Comparison of ENCODE assay signal across 9 cellular contexts in the genomic region with DNA sequence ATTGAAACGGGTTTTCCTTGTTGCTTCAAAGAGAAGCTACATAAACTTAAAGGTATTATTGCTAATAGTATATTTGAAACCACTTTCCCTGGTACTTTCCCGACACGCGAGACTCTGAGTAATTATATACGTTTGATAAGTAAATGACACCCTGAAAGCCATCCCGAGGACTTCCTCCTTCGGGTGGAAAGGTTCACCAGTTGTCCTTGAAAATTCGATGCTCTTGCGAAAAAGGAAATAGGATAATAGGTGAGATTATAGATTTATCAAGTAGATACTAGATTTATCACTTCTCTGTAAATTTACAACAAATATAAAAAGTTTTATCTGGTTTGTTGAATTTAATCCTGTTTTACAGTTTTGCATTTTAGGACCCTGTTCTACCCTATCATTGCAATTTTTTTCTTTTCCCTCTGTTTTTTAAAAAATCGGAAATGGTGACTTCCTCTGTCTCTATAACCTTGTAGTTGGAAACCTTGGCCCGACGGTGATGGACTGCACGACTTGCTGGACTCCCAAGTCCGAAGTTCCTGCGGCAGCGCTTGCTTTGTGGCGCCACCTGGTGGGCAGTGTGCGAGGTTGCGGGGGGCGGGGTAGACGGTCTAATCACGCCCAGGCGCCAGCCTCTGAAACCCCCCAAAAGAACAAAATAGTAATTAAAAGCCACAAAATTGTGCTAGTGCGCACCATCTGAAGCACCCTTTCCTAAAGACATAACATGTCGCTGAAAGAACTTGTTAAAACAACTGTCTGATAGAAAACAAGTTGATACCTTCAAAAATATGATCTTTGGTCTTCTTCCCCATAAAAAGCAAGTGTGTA. TPM values are rescaled to one million over a fixed set of nuclear protein-coding genes. Genes with fewer than 3 reads are reported as not detected.
DNase-seq lines count a peak whose midpoint lies in the region; ATAC-seq and TF ChIP-seq lines count a peak whose summit lies in the region.
"Had no signal": no experiment of that assay in that cellular context is flagged by ENCODE, and none has a peak within 500 bp of the region (broad histone marks: within the 10 kb centered on the region; RNA-seq: fewer than 3 reads in every experiment).

No MANE protein-coding gene starts in this region.

- H3K14ac ChIP-seq in trophoblast cell (ENCODE audit: low read length): no peak overlapping the region

- H3K4me3 ChIP-seq in trophoblast cell (ENCODE audit: low read depth, low read length): no peak overlapping the region

- peaks cover 8% of the 10 kb centered on the region for H3K27me3 ChIP-seq in trophoblast cell (ENCODE audit: insufficient read depth, low read length)

- intact Hi-C loops in activated naive CD4-positive, alpha-beta T cell treated with anti-CD3 and anti-CD28 coated beads for 36 hours (cut with micrococcal nuclease): loop anchor here (1.0 to 10.0 kb wide), 15 partner anchors 8 to 1175 kb away; a partner anchor contains a TSS

- no peaks in the 10 kb centered on the region for H3K9me3 Mint-ChIP-seq in activated naive CD4-positive, alpha-beta T cell treated with anti-CD3 and anti-CD28 coated beads for 36 hours

- no peak overlapping the region for H2BK12ac ChIP-seq in trophoblast cell (ENCODE audit: low read length)

- no peak overlapping the region for H2BK5ac ChIP-seq in trophoblast cell (ENCODE audit: low read depth, low read length, poor library complexity)

- H3K27me3 Mint-ChIP-seq in activated naive CD4-positive, alpha-beta T cell treated with anti-CD3 and anti-CD28 coated beads for 36 hours (ENCODE audit: low read depth): peaks cover 75% of the 10 kb centered on the region

- peak overlapping the region; percentile 20 for H3K4me2 ChIP-seq in trophoblast cell (ENCODE audit: low read length)

- no peak overlapping the region for H3K4ac ChIP-seq in trophoblast cell (ENCODE audit: low read depth, low read length)

- no peaks in the 10 kb centered on the region for H3K36me3 Mint-ChIP-seq in activated naive CD4-positive, alpha-beta T cell treated with anti-CD3 and anti-CD28 coated beads for 36 hours (ENCODE audit: low read depth)

- peak overlapping the region; percentile 76 for H3K4me3 Mint-ChIP-seq in activated naive CD4-positive, alpha-beta T cell treated with anti-CD3 and anti-CD28 coated beads for 36 hours

- TF ChIP-seq EP300 in Ishikawa (IDR thresholded peaks at IDR 0.05; ENCODE audit: borderline replicate concordance): no peak

- H3K9me3 ChIP-seq in trophoblast cell (ENCODE audit: insufficient read depth, low read depth, low read length): no peaks in the 10 kb centered on the region

- peaks cover 14 to 16% of the 10 kb centered on the region in 2 experiments for H3K36me3 ChIP-seq in trophoblast cell (ENCODE audit: control insufficient read depth in 1 of 2, insufficient read depth in 2 of 2, low read length in 2 of 2)

- no peak overlapping the region for H2AK5ac ChIP-seq in trophoblast cell (ENCODE audit: low read length)

- TF ChIP-seq RAD21 in Ishikawa (IDR thresholded peaks at IDR 0.05; ENCODE audit: low read depth): peak; percentile 99

- no peak overlapping the region for H3K9ac ChIP-seq in trophoblast cell (ENCODE audit: low read length)

- no peak overlapping the region for H4K12ac ChIP-seq in trophoblast cell (ENCODE audit: low read depth, low read length)

- no peak overlapping the region for H4K91ac ChIP-seq in trophoblast cell (ENCODE audit: low read depth, low read length)

- DNase-seq in DMS153 treated with DMSO at 0.1 percent for 48 hours (lab: John Stamatoyannopoulos, UW; ENCODE audit: unreplicated experiment) (peak; percentile 62), RWPE1 (ENCODE audit: low spot score) (peak; percentile 86), germinal center (ENCODE audit: low spot score) (peak; percentile 77), trophoblast cell (peak; percentile 79 to 95)
- peak; percentile 86 for DNase-seq in activated naive CD4-positive, alpha-beta T cell treated with anti-CD3 and anti-CD28 coated beads for 36 hours

- H3K27ac Mint-ChIP-seq in activated naive CD4-positive, alpha-beta T cell treated with anti-CD3 and anti-CD28 coated beads for 36 hours: no peak overlapping the region

- H3K27ac ChIP-seq in RWPE1: no peak overlapping the region
- no peak overlapping the region for H3K27ac ChIP-seq in trophoblast cell (ENCODE audit: low read depth, low read length)
- H3K27ac ChIP-seq: epithelial cell of prostate had no signal

- CTCF ChIA-PET in RWPE1 (lab: Yijun Ruan, JAX): interaction anchor here (0.6 to 1.1 kb wide), 6 partner anchors 10 to 390 kb away, joined by 3 to 7 read pairs (median 4); no protein-coding TSS in a partner anchor
- CTCF ChIA-PET in activated naive CD4-positive, alpha-beta T cell treated with anti-CD3 and anti-CD28 coated beads for 36 hours (lab: Charles Lee): interaction anchor here (0.7 to 3.2 kb wide), 18 partner anchors 13 to 505 kb away, joined by 3 to 24 read pairs (median 4); a partner anchor contains a TSS

- no CpG with 5 or more reads among the region's 25 CpGs for WGBS in trophoblast cell (ENCODE audit: extremely low coverage, insufficient coverage, insufficient read length)

- peaks cover 26% of the 10 kb centered on the region for H3K79me2 ChIP-seq in trophoblast cell (ENCODE audit: control insufficient read depth, insufficient read depth, low read length, poor library complexity)

- ATAC-seq in HG03025 (IDR thresholded peaks at IDR 0.05; ENCODE audit: low FRiP score, unreplicated experiment): no peak
- no peak for ATAC-seq in GM19328 (IDR thresholded peaks at IDR 0.05; ENCODE audit: unreplicated experiment)

- no peak overlapping the region for H3K23ac ChIP-seq in trophoblast cell (ENCODE audit: low read length)

- TF ChIP-seq CTCF in RWPE1 (conservative IDR thresholded peaks at IDR 0.05; ENCODE audit: low read depth): peak; percentile 97

- no peak overlapping the region for H4K8ac ChIP-seq in trophoblast cell (ENCODE audit: low read depth, low read length)

- peaks cover under 1 to 19% of the 10 kb centered on the region in 2 experiments for H3K4me1 ChIP-seq in trophoblast cell (ENCODE audit: control insufficient read depth in 1 of 2, insufficient read depth in 2 of 2, low read length in 2 of 2)

- POLR2A ChIA-PET in RWPE1 (lab: Yijun Ruan, JAX; ENCODE audit: low non-redundant PET): no interaction called here

- no peak overlapping the region for H2AFZ ChIP-seq in trophoblast cell (ENCODE audit: insufficient read depth, low read length, poor library complexity)

- no peak overlapping the region for H2BK120ac ChIP-seq in trophoblast cell (ENCODE audit: insufficient read depth, low read length, poor library complexity)

- H3K18ac ChIP-seq in trophoblast cell (ENCODE audit: low read length): no peak overlapping the region

- H3K4me1 Mint-ChIP-seq in activated naive CD4-positive, alpha-beta T cell treated with anti-CD3 and anti-CD28 coated beads for 36 hours (ENCODE audit: low read depth): peaks cover 54% of the 10 kb centered on the region

- H3K79me1 ChIP-seq in trophoblast cell (ENCODE audit: low read length): peaks cover 31% of the 10 kb centered on the region

TF ChIP-seq in Ishikawa, 13 proteins besides CTCF, POLR2A, EP300 and RAD21:
- peak; percentile 42; the same call in 1 of the 2 replicates for TF ChIP-seq NFIC (IDR thresholded peaks at IDR 0.05)
- peak; percentile 80; the same call in 1 of the 2 replicates for TF ChIP-seq ZBTB7A (IDR thresholded peaks at IDR 0.05; ENCODE audit: low read depth)
- TF ChIP-seq, protein P1, sequence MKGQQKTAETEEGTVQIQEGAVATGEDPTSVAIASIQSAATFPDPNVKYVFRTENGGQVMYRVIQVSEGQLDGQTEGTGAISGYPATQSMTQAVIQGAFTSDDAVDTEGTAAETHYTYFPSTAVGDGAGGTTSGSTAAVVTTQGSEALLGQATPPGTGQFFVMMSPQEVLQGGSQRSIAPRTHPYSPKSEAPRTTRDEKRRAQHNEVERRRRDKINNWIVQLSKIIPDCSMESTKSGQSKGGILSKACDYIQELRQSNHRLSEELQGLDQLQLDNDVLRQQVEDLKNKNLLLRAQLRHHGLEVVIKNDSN (IDR thresholded peaks at IDR 0.05): peak; percentile 27; the same call in 1 of the 2 replicates
- TF ChIP-seq, protein P2, sequence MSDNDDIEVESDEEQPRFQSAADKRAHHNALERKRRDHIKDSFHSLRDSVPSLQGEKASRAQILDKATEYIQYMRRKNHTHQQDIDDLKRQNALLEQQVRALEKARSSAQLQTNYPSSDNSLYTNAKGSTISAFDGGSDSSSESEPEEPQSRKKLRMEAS (IDR thresholded peaks at IDR 0.05): peak; percentile 50
- 0 out of 2 replicates have a peak, but pooled peaks have one; percentile 33 for TF ChIP-seq FOXM1 (IDR thresholded peaks at IDR 0.05; ENCODE audit: borderline replicate concordance, low read depth)
- TF ChIP-seq CEBPB (IDR thresholded peaks at IDR 0.05): no peak
- 0 out of 2 replicates have a peak, but pooled peaks have one; percentile 22 for TF ChIP-seq TCF12 (IDR thresholded peaks at IDR 0.05; ENCODE audit: low read depth)
- no peak for TF ChIP-seq YY1 (IDR thresholded peaks at IDR 0.05; ENCODE audit: low read depth)
TF ChIP-seq in Ishikawa: peak in this region for 6.

RNA-seq across cellular contexts. Expression of a gene that starts 1.0 kb away (rescaled TPM):
- total RNA-seq in activated naive CD4-positive, alpha-beta T cell treated with anti-CD3 and anti-CD28 coated beads for 36 hours: not detected
- polyA plus RNA-seq in trophoblast cell (2013): 25.2 and 26.9 TPM in 2 replicates

RNA-seq across cellular contexts. Expression of a gene that starts 18.4 kb away (rescaled TPM):
- total RNA-seq in activated naive CD4-positive, alpha-beta T cell treated with anti-CD3 and anti-CD28 coated beads for 36 hours: not detected
- 14.1 and 14.7 TPM in 2 replicates for polyA plus RNA-seq in trophoblast cell (2013)
